Comparison of ENCODE assay signal across 2 cellular contexts in genomic region chr9:21615446-21615845, GRCh38.
TF ChIP-seq lines count a peak whose summit lies in the region.

No MANE protein-coding gene starts in this region.

TF ChIP-seq in WTC11, 78 proteins besides CTCF, POLR2A, EP300 and RAD21 (continued from another document):
- no peak for TF ChIP-seq FOXP4 (CRISPR knock-in tag; IDR thresholded peaks at IDR 0.05)
- TF ChIP-seq, protein P1, sequence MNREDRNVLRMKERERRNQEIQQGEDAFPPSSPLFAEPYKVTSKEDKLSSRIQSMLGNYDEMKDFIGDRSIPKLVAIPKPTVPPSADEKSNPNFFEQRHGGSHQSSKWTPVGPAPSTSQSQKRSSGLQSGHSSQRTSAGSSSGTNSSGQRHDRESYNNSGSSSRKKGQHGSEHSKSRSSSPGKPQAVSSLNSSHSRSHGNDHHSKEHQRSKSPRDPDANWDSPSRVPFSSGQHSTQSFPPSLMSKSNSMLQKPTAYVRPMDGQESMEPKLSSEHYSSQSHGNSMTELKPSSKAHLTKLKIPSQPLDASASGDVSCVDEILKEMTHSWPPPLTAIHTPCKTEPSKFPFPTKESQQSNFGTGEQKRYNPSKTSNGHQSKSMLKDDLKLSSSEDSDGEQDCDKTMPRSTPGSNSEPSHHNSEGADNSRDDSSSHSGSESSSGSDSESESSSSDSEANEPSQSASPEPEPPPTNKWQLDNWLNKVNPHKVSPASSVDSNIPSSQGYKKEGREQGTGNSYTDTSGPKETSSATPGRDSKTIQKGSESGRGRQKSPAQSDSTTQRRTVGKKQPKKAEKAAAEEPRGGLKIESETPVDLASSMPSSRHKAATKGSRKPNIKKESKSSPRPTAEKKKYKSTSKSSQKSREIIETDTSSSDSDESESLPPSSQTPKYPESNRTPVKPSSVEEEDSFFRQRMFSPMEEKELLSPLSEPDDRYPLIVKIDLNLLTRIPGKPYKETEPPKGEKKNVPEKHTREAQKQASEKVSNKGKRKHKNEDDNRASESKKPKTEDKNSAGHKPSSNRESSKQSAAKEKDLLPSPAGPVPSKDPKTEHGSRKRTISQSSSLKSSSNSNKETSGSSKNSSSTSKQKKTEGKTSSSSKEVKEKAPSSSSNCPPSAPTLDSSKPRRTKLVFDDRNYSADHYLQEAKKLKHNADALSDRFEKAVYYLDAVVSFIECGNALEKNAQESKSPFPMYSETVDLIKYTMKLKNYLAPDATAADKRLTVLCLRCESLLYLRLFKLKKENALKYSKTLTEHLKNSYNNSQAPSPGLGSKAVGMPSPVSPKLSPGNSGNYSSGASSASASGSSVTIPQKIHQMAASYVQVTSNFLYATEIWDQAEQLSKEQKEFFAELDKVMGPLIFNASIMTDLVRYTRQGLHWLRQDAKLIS (CRISPR knock-in tag; IDR thresholded peaks at IDR 0.05; ENCODE audit: borderline replicate concordance): no peak
- no peak for TF ChIP-seq ETV6 (CRISPR knock-in tag; IDR thresholded peaks at IDR 0.05)
- TF ChIP-seq SMAD4 (CRISPR knock-in tag; IDR thresholded peaks at IDR 0.05): no peak
- TF ChIP-seq SP1 (CRISPR knock-in tag; conservative IDR thresholded peaks at IDR 0.05): no peak
- no peak for TF ChIP-seq ZMAT4 (CRISPR knock-in tag; IDR thresholded peaks at IDR 0.05)
- TF ChIP-seq, protein P2, sequence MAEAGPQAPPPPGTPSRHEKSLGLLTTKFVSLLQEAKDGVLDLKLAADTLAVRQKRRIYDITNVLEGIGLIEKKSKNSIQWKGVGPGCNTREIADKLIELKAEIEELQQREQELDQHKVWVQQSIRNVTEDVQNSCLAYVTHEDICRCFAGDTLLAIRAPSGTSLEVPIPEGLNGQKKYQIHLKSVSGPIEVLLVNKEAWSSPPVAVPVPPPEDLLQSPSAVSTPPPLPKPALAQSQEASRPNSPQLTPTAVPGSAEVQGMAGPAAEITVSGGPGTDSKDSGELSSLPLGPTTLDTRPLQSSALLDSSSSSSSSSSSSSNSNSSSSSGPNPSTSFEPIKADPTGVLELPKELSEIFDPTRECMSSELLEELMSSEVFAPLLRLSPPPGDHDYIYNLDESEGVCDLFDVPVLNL (CRISPR knock-in tag; IDR thresholded peaks at IDR 0.05; ENCODE audit: borderline replicate concordance, low read depth): no peak
- TF ChIP-seq TCF7 (CRISPR knock-in tag; IDR thresholded peaks at IDR 0.05; ENCODE audit: low read depth): no peak
- TF ChIP-seq FOXJ3 (CRISPR knock-in tag; IDR thresholded peaks at IDR 0.05; ENCODE audit: borderline replicate concordance): no peak
- no peak for TF ChIP-seq ELF4 (CRISPR knock-in tag; IDR thresholded peaks at IDR 0.05; ENCODE audit: low read depth)
- TF ChIP-seq RELA (CRISPR knock-in tag; IDR thresholded peaks at IDR 0.05; ENCODE audit: borderline replicate concordance): no peak
- TF ChIP-seq, protein P3, sequence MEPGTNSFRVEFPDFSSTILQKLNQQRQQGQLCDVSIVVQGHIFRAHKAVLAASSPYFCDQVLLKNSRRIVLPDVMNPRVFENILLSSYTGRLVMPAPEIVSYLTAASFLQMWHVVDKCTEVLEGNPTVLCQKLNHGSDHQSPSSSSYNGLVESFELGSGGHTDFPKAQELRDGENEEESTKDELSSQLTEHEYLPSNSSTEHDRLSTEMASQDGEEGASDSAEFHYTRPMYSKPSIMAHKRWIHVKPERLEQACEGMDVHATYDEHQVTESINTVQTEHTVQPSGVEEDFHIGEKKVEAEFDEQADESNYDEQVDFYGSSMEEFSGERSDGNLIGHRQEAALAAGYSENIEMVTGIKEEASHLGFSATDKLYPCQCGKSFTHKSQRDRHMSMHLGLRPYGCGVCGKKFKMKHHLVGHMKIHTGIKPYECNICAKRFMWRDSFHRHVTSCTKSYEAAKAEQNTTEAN (CRISPR knock-in tag; IDR thresholded peaks at IDR 0.05): no peak
- TF ChIP-seq ZNF423 (CRISPR knock-in tag; IDR thresholded peaks at IDR 0.05): no peak
- TF ChIP-seq GTF2I (CRISPR knock-in tag; conservative IDR thresholded peaks at IDR 0.05): no peak

TF ChIP-seq in SK-N-SH, 30 proteins besides CTCF, POLR2A, EP300 and RAD21 (continued from another document):
- TF ChIP-seq, protein P4, sequence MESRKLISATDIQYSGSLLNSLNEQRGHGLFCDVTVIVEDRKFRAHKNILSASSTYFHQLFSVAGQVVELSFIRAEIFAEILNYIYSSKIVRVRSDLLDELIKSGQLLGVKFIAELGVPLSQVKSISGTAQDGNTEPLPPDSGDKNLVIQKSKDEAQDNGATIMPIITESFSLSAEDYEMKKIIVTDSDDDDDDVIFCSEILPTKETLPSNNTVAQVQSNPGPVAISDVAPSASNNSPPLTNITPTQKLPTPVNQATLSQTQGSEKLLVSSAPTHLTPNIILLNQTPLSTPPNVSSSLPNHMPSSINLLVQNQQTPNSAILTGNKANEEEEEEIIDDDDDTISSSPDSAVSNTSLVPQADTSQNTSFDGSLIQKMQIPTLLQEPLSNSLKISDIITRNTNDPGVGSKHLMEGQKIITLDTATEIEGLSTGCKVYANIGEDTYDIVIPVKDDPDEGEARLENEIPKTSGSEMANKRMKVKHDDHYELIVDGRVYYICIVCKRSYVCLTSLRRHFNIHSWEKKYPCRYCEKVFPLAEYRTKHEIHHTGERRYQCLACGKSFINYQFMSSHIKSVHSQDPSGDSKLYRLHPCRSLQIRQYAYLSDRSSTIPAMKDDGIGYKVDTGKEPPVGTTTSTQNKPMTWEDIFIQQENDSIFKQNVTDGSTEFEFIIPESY (IDR thresholded peaks at IDR 0.05; ENCODE audit: borderline replicate concordance, low read depth): no peak
- TF ChIP-seq YY1 (IDR thresholded peaks at IDR 0.05; ENCODE audit: low read depth): no peak
- TF ChIP-seq GATA2 (CRISPR knock-in tag; IDR thresholded peaks at IDR 0.05): no peak
- no peak for TF ChIP-seq RCOR1 (IDR thresholded peaks at IDR 0.05; ENCODE audit: low read length)
- TF ChIP-seq POLR2AphosphoS5 (IDR thresholded peaks at IDR 0.05; ENCODE audit: low read depth, low read length): no peak
- TF ChIP-seq TCF12 (IDR thresholded peaks at IDR 0.05): no peak
